34 cellular contexts compared by ENCODE assay signal in the genomic region with DNA sequence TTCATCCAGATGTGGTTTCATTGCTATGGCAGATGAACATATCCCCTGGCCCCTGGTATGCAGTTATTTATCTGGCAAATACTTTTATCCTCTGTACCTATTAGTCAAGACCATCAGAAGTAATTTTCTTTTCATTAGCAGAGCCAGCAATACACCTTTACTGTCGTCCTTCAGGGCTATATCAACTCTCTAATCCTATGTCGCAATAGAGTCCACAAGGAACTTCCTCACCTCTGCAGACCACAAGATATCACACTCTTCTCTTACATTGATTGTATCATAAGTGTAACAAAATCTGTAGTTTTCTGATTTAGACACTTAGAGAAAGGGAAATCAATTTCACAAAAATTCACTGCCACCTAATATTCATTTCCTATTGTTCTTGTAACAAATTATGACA.
"Had no signal": no experiment of that assay in that cellular context is flagged by ENCODE, and none has a peak within 500 bp of the region (broad histone marks: within the 10 kb centered on the region; RNA-seq: fewer than 3 reads in every experiment).

No MANE protein-coding gene starts in this region.

- H3K36me3 Mint-ChIP-seq: T-cell had no signal

- H2AFZ ChIP-seq: PC-9 had no signal

- H3K4me3 ChIP-seq: PC-9, SJCRH30, SK-N-MC had no signal

- H3K4me1 ChIP-seq: SJCRH30 had no signal

- H3K27ac ChIP-seq: KMS-11, PC-9, RWPE1, SJCRH30, SK-N-MC had no signal

- H3K9ac ChIP-seq: KMS-11 had no signal

- H3K27me3 ChIP-seq: SJCRH30 had no signal

- H3K4me3 Mint-ChIP-seq: T-cell had no signal

- H3K27me3 Mint-ChIP-seq: T-cell had no signal

- H3K27ac Mint-ChIP-seq: T-cell had no signal

- DNase-seq: Karpas-422, MM.1S, NCI-H1048, NCI-H1092 treated with DMSO at 0.1 percent for 48 hours, NCI-H1105 treated with DMSO at 0.1 percent for 48 hours, NCI-H1417, NCI-H1436, NCI-H146, NCI-H1694, NCI-H187, NCI-H1930, NCI-H2029 treated with DMSO at 0.1 percent for 48 hours, NCI-H2081 treated with DMSO at 0.1 percent for 48 hours, NCI-H2107, NCI-H2171, NCI-H226, NCI-H446 treated with DMSO at 0.1 percent for 48 hours, NCI-H510A, NCI-H524, NCI-H526, NCI-H69, NCI-H748 treated with DMSO at 0.1 percent for 48 hours, NCI-H82, PC-9, SHP77, SIG-M5, SJCRH30, T-cell had no signal

- H3K4me2 ChIP-seq: KMS-11, PC-9 had no signal

- ATAC-seq: Panc1, Right ventricle myocardium inferior, SK-N-SH treated with all-trans-retinoic acid at 6 μM for 48 hours, T-cell had no signal

- H3K36me3 ChIP-seq: SJCRH30 had no signal

- H3K9me3 ChIP-seq: SJCRH30 had no signal

- H3K4me1 Mint-ChIP-seq: T-cell had no signal
